Comparison of ENCODE assay signal across 16 cellular contexts in genomic region chr16:57532251-57532625, GRCh38. TPM values are rescaled to one million over a fixed set of nuclear protein-coding genes. Genes with fewer than 3 reads are reported as not detected.
A peak's percentile ranks its signal among the peaks of the same experiment; 100 is the strongest.
DNase-seq lines count a peak whose midpoint lies in the region; FAIRE-seq and TF ChIP-seq lines count a peak whose summit lies in the region.
"Had no signal": no experiment of that assay in that cellular context is flagged by ENCODE, and none has a peak within 500 bp of the region (broad histone marks: within the 10 kb centered on the region; RNA-seq: fewer than 3 reads in every experiment).

No MANE protein-coding gene starts in this region.

- H2AK5ac ChIP-seq in H1 (ENCODE audit: low read depth, low read length): no peak overlapping the region; the same call in 1 of the 2 replicates

- peaks cover 60% of the 10 kb centered on the region for H3K4me1 Mint-ChIP-seq in T-helper 1 cell treated with Interleukin-12 subunit alpha and Interleukin-12 subunit beta and Interleukin-4 antibody, amounts not matched to agents 30 μg/mL and 1 μg/mL, for 36 hours (ENCODE audit: low read depth)

- TF ChIP-seq RAD21 in H1 (IDR thresholded peaks at IDR 0.05 in 1 of 2, conservative IDR thresholded peaks at IDR 0.05 in 1 of 2; ENCODE audit: low read depth in 2 of 2, low read length in 2 of 2): no peak

- WGBS in H1 (ENCODE audit: extremely low coverage in 1 of 2, insufficient coverage in 1 of 2, insufficient read length in 1 of 2, insufficient replicate concordance in 2 of 2, low coverage in 1 of 2, low lambda C conversion rate in 2 of 2, missing lambda C conversion rate in 1 of 2), 2 experiments: 93% methylated on average over 8 of the region's 8 CpGs; no CpG with 5 or more reads in 1 of the 2 experiments
- WGBS in sigmoid colon, 2 donors: 80 to 89% methylated on average over 8 of the region's 8 CpGs

- no peaks in the 10 kb centered on the region for H3K9me3 ChIP-seq in H1 (ENCODE audit: insufficient read depth in 2 of 2, low read depth in 1 of 2, low read length in 1 of 2)
- H3K9me3 ChIP-seq in sigmoid colon: no peaks in the 10 kb centered on the region
- H3K9me3 ChIP-seq: ascending aorta, neutrophil, tibial artery had no signal

- H4K20me1 ChIP-seq in H1 (replicated peaks in 1 of 2; ENCODE audit: control insufficient read depth in 1 of 2, insufficient read depth in 2 of 2, low read length in 2 of 2): peaks cover 6 to 25% of the 10 kb centered on the region in 2 experiments

- CTCF ChIA-PET in H1 (lab: Charles Lee; ENCODE audit: partially characterized antibody): interaction anchor here (0.6 to 1.8 kb wide), 5 partner anchors 12 to 189 kb away, joined by 3 to 7 read pairs (median 4); no protein-coding TSS in a partner anchor

- peak overlapping the region; percentile 6 for H3K4me3 Mint-ChIP-seq in T-helper 1 cell treated with Interleukin-12 subunit alpha and Interleukin-12 subunit beta and Interleukin-4 antibody, amounts not matched to agents 30 μg/mL and 1 μg/mL, for 36 hours

- no peaks in the 10 kb centered on the region; a peak in 1 of 8 replicates for H3K36me3 ChIP-seq in H1 (ENCODE audit: control insufficient read depth in 2 of 4, insufficient read depth in 4 of 4, low read length in 3 of 4)
- H3K36me3 ChIP-seq in sigmoid colon: peaks cover 0 to 8% (median 3%) of the 10 kb centered on the region in 4 donors
- H3K36me3 ChIP-seq: neutrophil had no signal

- H4K5ac ChIP-seq in H1 (ENCODE audit: insufficient read length, low read depth, low read length): no peak overlapping the region

- no peak overlapping the region for H3K23ac ChIP-seq in H1 (ENCODE audit: insufficient read length)

- no peak overlapping the region for H3K4me3 ChIP-seq in LNCaP clone FGC (ENCODE audit: low read depth, low read length)
- H3K4me3 ChIP-seq in H1 (ENCODE audit: extremely low read depth in 1 of 4, insufficient read depth in 2 of 4, low read depth in 3 of 4, low read length in 4 of 4): no peak overlapping the region
- H3K4me3 ChIP-seq in sigmoid colon: no peak overlapping the region

- H3K27me3 ChIP-seq in H1 (replicated peaks in 1 of 4; ENCODE audit: control insufficient read depth in 3 of 4, extremely low read depth in 1 of 4, insufficient read depth in 3 of 4, low read length in 3 of 4): peaks cover 0 to 13% (median 4%) of the 10 kb centered on the region in 4 experiments; a peak in 4 of 7 replicates
- H3K27me3 ChIP-seq in sigmoid colon: no peaks in the 10 kb centered on the region
- H3K27me3 ChIP-seq: ascending aorta, tibial artery had no signal

- intact Hi-C loops in sigmoid colon (cut with DNase I): loop anchor here (2.0 to 10.0 kb wide), 3 partner anchors 85 to 473 kb away; partner anchors contain the start of genes CIAPIN1, COQ9, PSME3IP1 and RSPRY1

- H3K4ac ChIP-seq in H1 (replicated peaks; ENCODE audit: insufficient read length, low read depth, low read length): peak overlapping the region; percentile 49

- no peak for TF ChIP-seq EP300 in H1 (IDR thresholded peaks at IDR 0.05; ENCODE audit: borderline replicate concordance in 1 of 2, low read depth in 2 of 2, low read length in 2 of 2)
- no peak for TF ChIP-seq EP300 in sigmoid colon (IDR thresholded peaks at IDR 0.05)

- peaks cover 4% of the 10 kb centered on the region for H3K36me3 Mint-ChIP-seq in T-helper 1 cell treated with Interleukin-12 subunit alpha and Interleukin-12 subunit beta and Interleukin-4 antibody, amounts not matched to agents 30 μg/mL and 1 μg/mL, for 36 hours (ENCODE audit: low read depth)

- DNase-seq in T-helper 1 cell: no peak
- DNase-seq in LNCaP clone FGC (ENCODE audit: low read depth): peak; percentile 50
- DNase-seq in H1 (ENCODE audit: low read depth in 1 of 2, low spot score in 2 of 2): peak in 1 of 2 experiments; percentile 43
- DNase-seq in sigmoid colon: peak; percentile 56
- DNase-seq in iPS-NIHi11 (ENCODE audit: low spot score): no peak
- no peak for DNase-seq in stimulated activated CD4-positive, alpha-beta T cell treated with anti-CD3 and anti-CD28 coated beads, Interleukin-4, amount 100 ng/mL, for 1 hour
- DNase-seq in substantia nigra (lab: John Stamatoyannopoulos, UW): no peak
- DNase-seq: KG1; stimulated activated CD4-positive, alpha-beta T cell treated with anti-CD3 and anti-CD28 coated beads, Interleukin-4, amount 100 ng/mL, for 4 hours had no signal

- H3K27me3 Mint-ChIP-seq in T-helper 1 cell treated with Interleukin-12 subunit alpha and Interleukin-12 subunit beta and Interleukin-4 antibody, amounts not matched to agents 30 μg/mL and 1 μg/mL, for 36 hours (ENCODE audit: low read depth): no peaks in the 10 kb centered on the region

- H2BK12ac ChIP-seq in H1 (ENCODE audit: low read depth, low read length): peak overlapping the region; percentile 30; the same call in 1 of the 2 replicates

- 0 out of 2 replicates have a peak overlapping the region, but pooled peaks have one; percentile 12 for H4K8ac ChIP-seq in H1 (ENCODE audit: extremely low read depth, insufficient read depth, low read length)

- H3K79me1 ChIP-seq in H1 (ENCODE audit: low read depth, low read length): peaks cover 10% of the 10 kb centered on the region

- peaks cover 0 to 18% of the 10 kb centered on the region in 2 experiments; a peak in 1 of 4 replicates for H3K79me2 ChIP-seq in H1 (ENCODE audit: control insufficient read depth in 1 of 2, insufficient read depth in 2 of 2, low read length in 2 of 2)

- peak overlapping the region; percentile 98 for H3K27ac Mint-ChIP-seq in T-helper 1 cell treated with Interleukin-12 subunit alpha and Interleukin-12 subunit beta and Interleukin-4 antibody, amounts not matched to agents 30 μg/mL and 1 μg/mL, for 36 hours

- peak overlapping the region; percentile 71 for H4K91ac ChIP-seq in H1 (replicated peaks; ENCODE audit: insufficient read length, low read length)

- no peak for FAIRE-seq in H1 (lab: Jason Lieb, UNC)
- FAIRE-seq: A204.1 had no signal

- TF ChIP-seq POLR2A in H1 (IDR thresholded peaks at IDR 0.05; ENCODE audit: control extremely low read depth in 1 of 2, low read depth in 2 of 2, low read length in 2 of 2) (no peak), sigmoid colon (IDR thresholded peaks at IDR 0.05) (no peak)

- peaks cover 12% of the 10 kb centered on the region; the same call in 1 of the 2 replicates for H3K23me2 ChIP-seq in H1 (ENCODE audit: low read depth, low read length)

- peak overlapping the region in 1 of 4 experiments; percentile 12; a peak in 1 of 7 replicates for H3K9ac ChIP-seq in H1 (replicated peaks in 1 of 4; ENCODE audit: extremely low read depth in 1 of 4, low read depth in 3 of 4, low read length in 3 of 4)

- H3K14ac ChIP-seq in H1 (ENCODE audit: insufficient read length): no peak overlapping the region

- no peak overlapping the region for H3K56ac ChIP-seq in H1 (replicated peaks; ENCODE audit: insufficient read length, low read depth, low read length)

- peak overlapping the region; percentile 75 for H2BK120ac ChIP-seq in H1 (replicated peaks; ENCODE audit: low read depth, low read length)

- H3K9me3 Mint-ChIP-seq in T-helper 1 cell treated with Interleukin-12 subunit alpha and Interleukin-12 subunit beta and Interleukin-4 antibody, amounts not matched to agents 30 μg/mL and 1 μg/mL, for 36 hours: no peaks in the 10 kb centered on the region

- POLR2A ChIA-PET in H1 (lab: Charles Lee; ENCODE audit: partially characterized antibody): interaction anchor here (1.3 to 9.1 kb wide), 3 partner anchors 56 to 115 kb away, joined by 3 to 67 read pairs (median 4); partner anchors contain the start of gene POLR2C

- peak overlapping the region; percentile 9; the same call in 1 of the 2 replicates for H2BK20ac ChIP-seq in H1 (ENCODE audit: low read length)

- no peak overlapping the region for H2AFZ ChIP-seq in H1 (ENCODE audit: low read length)

- TF ChIP-seq CTCF in LNCaP clone FGC (IDR thresholded peaks at IDR 0.05; ENCODE audit: control insufficient read depth, extremely low read depth, insufficient read depth) (no peak), H1 (IDR thresholded peaks at IDR 0.05; ENCODE audit: control extremely low read depth in 1 of 3, insufficient read depth in 1 of 3, low read depth in 1 of 3, low read length in 3 of 3) (no peak), sigmoid colon (IDR thresholded peaks at IDR 0.05) (no peak)

- H2BK5ac ChIP-seq in H1 (ENCODE audit: low read depth, low read length): no peak overlapping the region

- H3K18ac ChIP-seq in H1 (ENCODE audit: extremely low read depth, low read length): no peak overlapping the region

- H3K4me1 ChIP-seq in H1 (replicated peaks in 1 of 4; ENCODE audit: control insufficient read depth in 3 of 4, insufficient read depth in 4 of 4, low read length in 3 of 4): peaks cover 4 to 45% (median 30%) of the 10 kb centered on the region in 4 experiments
- H3K4me1 ChIP-seq in sigmoid colon: peaks cover 0 to 71% (median 62%) of the 10 kb centered on the region in 4 donors

- peak overlapping the region; percentile 46; the same call in 1 of the 2 replicates for H2BK15ac ChIP-seq in H1 (ENCODE audit: low read length)

- H3K4me2 ChIP-seq in H1 (ENCODE audit: insufficient read depth in 1 of 2, low read depth in 2 of 2, low read length in 2 of 2): peak overlapping the region; percentile 43 to 50

- no peak overlapping the region for H3K27ac ChIP-seq in H1 (ENCODE audit: low read depth, low read length)
- peak overlapping the region in 3 of 4 donors; percentile 53 to 94 (median 90) for H3K27ac ChIP-seq in sigmoid colon
- H3K27ac ChIP-seq in substantia nigra (ENCODE audit: low read depth, low read length, poor library complexity, severe bottlenecking): no peak overlapping the region
- H3K27ac ChIP-seq: epithelial cell of prostate, neutrophil, VCaP had no signal

RNA-seq across cellular contexts. Expression of gene CCDC102A, which starts 4.1 kb away (rescaled TPM):
- 3.5 and 4.0 TPM in 2 replicates for total RNA-seq in H1 (2021; fragmentation: NEBNext Ultra II Directional; extraction: Animal tissue kit (Norgen Biotek cat#: 25700))
- polyA plus RNA-seq in H1 (2011; rRNA removed) (7.5 and 10.5 TPM in 2 replicates), sigmoid colon (1 to 10 TPM; 1.6 to 4.0 (median 2.4) TPM)
- 7.6 TPM for polyA plus RNA-seq in H1 (2011; cell fraction: cytosol; rRNA removed)
- 9.3 TPM for polyA plus RNA-seq in H1 (2011; cell fraction: nucleus; rRNA removed)
- polyA plus RNA-seq in H1 (2012, experiment 1 of 2): 2.3 to 5.0 TPM (median 4.0 TPM) in 4 replicates
- 4.5 TPM for polyA plus RNA-seq in H1 (2012, experiment 2 of 2)
- polyA plus RNA-seq in H1 (2013, experiment 1 of 2): 1.3 TPM
- polyA plus RNA-seq in H1 (2013, experiment 2 of 2): 1.3 TPM
- polyA minus RNA-seq in H1 (2011; rRNA and poly(A)+ RNA removed): 1.7 and 1.9 TPM in 2 replicates
- 2.7 TPM for polyA minus RNA-seq in H1 (2011; cell fraction: cytosol; rRNA and poly(A)+ RNA removed)
- 2.6 TPM for polyA minus RNA-seq in H1 (2011; cell fraction: nucleus; rRNA and poly(A)+ RNA removed)
- total RNA-seq in sigmoid colon: 10 to 100 TPM; 17.8 to 46.8 (median 21.0) TPM

RNA-seq across cellular contexts. Expression of gene ADGRG5, which starts 10.2 kb away (rescaled TPM):
- 8.6 and 10.5 TPM in 2 replicates for total RNA-seq in H1 (2021; fragmentation: NEBNext Ultra II Directional; extraction: Animal tissue kit (Norgen Biotek cat#: 25700))
- 14.8 and 16.5 TPM in 2 replicates for polyA plus RNA-seq in H1 (2011; rRNA removed)
- 6.7 TPM for polyA plus RNA-seq in H1 (2011; cell fraction: cytosol; rRNA removed)
- 17.8 TPM for polyA plus RNA-seq in H1 (2011; cell fraction: nucleus; rRNA removed)
- polyA plus RNA-seq in H1 (2012, experiment 1 of 2): 7.0 to 10.8 TPM (median 8.9 TPM) in 4 replicates
- 10.2 TPM for polyA plus RNA-seq in H1 (2012, experiment 2 of 2)
- polyA plus RNA-seq in H1 (2013, experiment 1 of 2): 5.0 TPM
- polyA plus RNA-seq in H1 (2013, experiment 2 of 2): 5.4 TPM
- 9.6 and 11.4 TPM in 2 replicates for polyA minus RNA-seq in H1 (2011; rRNA and poly(A)+ RNA removed)
- 5.7 TPM for polyA minus RNA-seq in H1 (2011; cell fraction: cytosol; rRNA and poly(A)+ RNA removed)
- 5.4 TPM for polyA minus RNA-seq in H1 (2011; cell fraction: nucleus; rRNA and poly(A)+ RNA removed)
- total RNA-seq in sigmoid colon: under 1 TPM in 1 of 4 donors, not detected in 3; 0.36 TPM
- polyA plus RNA-seq in sigmoid colon: 1 to 10 TPM in 1 of 3 donors, under 1 TPM in 2; 0.60 to 4.0 (median 0.69) TPM
- total RNA-seq: ascending aorta had no signal

RNA-seq across cellular contexts. Expression of gene DOK4, which starts 45.9 kb away (rescaled TPM):
- 28.9 and 29.9 TPM in 2 replicates for total RNA-seq in H1 (2021; fragmentation: NEBNext Ultra II Directional; extraction: Animal tissue kit (Norgen Biotek cat#: 25700))
- polyA plus RNA-seq in H1 (2011; rRNA removed) (24.0 and 29.5 TPM in 2 replicates), sigmoid colon (100 to 1,000 TPM; 102 to 147 (median 103) TPM)
- polyA plus RNA-seq in H1 (2011; cell fraction: cytosol; rRNA removed): 30.4 TPM
- polyA plus RNA-seq in H1 (2011; cell fraction: nucleus; rRNA removed): 46.7 TPM
- 20.5 to 27.4 TPM (median 25.8 TPM) in 4 replicates for polyA plus RNA-seq in H1 (2012, experiment 1 of 2)
- polyA plus RNA-seq in H1 (2012, experiment 2 of 2): 20.5 TPM
- polyA plus RNA-seq in H1 (2013, experiment 1 of 2): 13.6 TPM
- 13.6 TPM for polyA plus RNA-seq in H1 (2013, experiment 2 of 2)
- 24.3 and 27.0 TPM in 2 replicates for polyA minus RNA-seq in H1 (2011; rRNA and poly(A)+ RNA removed)
- polyA minus RNA-seq in H1 (2011; cell fraction: cytosol; rRNA and poly(A)+ RNA removed): 14.3 TPM
- polyA minus RNA-seq in H1 (2011; cell fraction: nucleus; rRNA and poly(A)+ RNA removed): 11.3 TPM
- total RNA-seq in sigmoid colon: 10 to 100 TPM in 2 of 4 donors, 1 to 10 TPM in 2; 3.9 to 21.8 (median 10.1) TPM

Comparison
In these comparisons a context has a peak if more than half of its experiments do, and no peak if none do; other contexts are left out.
1. DNase-seq: peak in LNCaP clone FGC (single experiment) and sigmoid colon (single experiment); none in T-helper 1 cell (0 of 5), iPS-NIHi11 (single experiment), stimulated activated CD4-positive, alpha-beta T cell treated with anti-CD3 and anti-CD28 coated beads, Interleukin-4, amount 100 ng/mL, for 1 hour (single experiment) and substantia nigra (0 of 49).
2. H3K27ac ChIP-seq: peak in sigmoid colon (3 of 4); none in H1 (single experiment) and substantia nigra (single experiment).